ENCODE assay signal across 21 cellular contexts in the genomic region with DNA sequence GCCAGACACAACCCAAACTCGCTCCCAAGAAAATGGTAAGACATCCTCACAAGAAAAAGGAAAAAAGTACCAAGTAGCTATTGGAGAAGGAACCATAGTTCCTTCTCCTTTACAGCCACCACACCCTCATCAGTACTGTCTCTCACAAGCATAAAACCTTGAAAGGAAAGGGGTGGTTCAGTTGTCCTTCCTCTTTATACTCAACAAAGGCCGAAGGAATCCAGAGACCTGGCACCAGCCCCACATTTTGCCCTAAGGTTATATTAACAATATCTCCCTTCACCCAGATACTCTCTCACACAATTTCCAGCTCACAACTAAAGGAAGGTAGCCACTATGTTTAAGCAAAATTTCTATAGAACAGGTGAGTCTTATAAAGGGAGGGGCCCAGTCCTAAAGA. TPM values are rescaled to one million over a fixed set of nuclear protein-coding genes. Genes with fewer than 3 reads are reported as not detected.
DNase-seq lines count a peak whose midpoint lies in the region; ATAC-seq and TF ChIP-seq lines count a peak whose summit lies in the region.
"Had no signal": no experiment of that assay in that cellular context is flagged by ENCODE, and none has a peak within 500 bp of the region (broad histone marks: within the 10 kb centered on the region; RNA-seq: fewer than 3 reads in every experiment).

No MANE protein-coding gene starts in this region.

- no peaks in the 10 kb centered on the region for H3K9me3 Mint-ChIP-seq in endothelial cell (ENCODE audit: unreplicated experiment)
- no peaks in the 10 kb centered on the region for H3K9me3 Mint-ChIP-seq in nephron progenitor cell
- H3K9me3 Mint-ChIP-seq in type B pancreatic cell, result peaks cover 5% of the 10 kb centered on the region
- H3K9me3 Mint-ChIP-seq in activated T-helper 1 cell treated with anti-CD3 and anti-CD28 coated beads, Interleukin-12 subunit alpha, Interleukin-12 subunit beta, Interleukin-2, Interleukin-4 antibody, amounts not matched to agents 30 ng/mL and 10 ng/mL and 1 ng/mL, durations not matched to agents 14 hours and 24 hours and 36 hours, result no peaks in the 10 kb centered on the region

- H3K4me1 ChIP-seq in aorta (ENCODE audit: control insufficient read depth in 1 of 2, insufficient read depth in 2 of 2, low read length in 2 of 2), result no peaks in the 10 kb centered on the region

- intact Hi-C loops in aorta (cut with DNase I), result no loop called here
- intact Hi-C loops in activated T-helper 1 cell treated with anti-CD3 and anti-CD28 coated beads, Interleukin-12 subunit alpha, Interleukin-12 subunit beta, Interleukin-2, Interleukin-4 antibody, amounts not matched to agents 30 ng/mL and 10 ng/mL and 1 ng/mL, durations not matched to agents 14 hours and 24 hours and 36 hours (cut with micrococcal nuclease), result no loop called here

- WGBS in aorta, 2 donors, result 76 to 82% methylated on average over 2 of the region's 2 CpGs

- no peak overlapping the region for H3K27ac ChIP-seq in aorta (ENCODE audit: low read depth in 1 of 2, low read length in 2 of 2)
- H3K27ac ChIP-seq: gastrocnemius medialis, ovary had no signal

- H3K9me3 ChIP-seq in aorta (ENCODE audit: control insufficient read depth, low read length), result no peaks in the 10 kb centered on the region
- H3K9me3 ChIP-seq: gastrocnemius medialis, ovary had no signal

- H3K4me1 Mint-ChIP-seq in endothelial cell (ENCODE audit: unreplicated experiment) (peaks cover 28% of the 10 kb centered on the region), nephron progenitor cell (no peaks in the 10 kb centered on the region), type B pancreatic cell (ENCODE audit: unreplicated experiment) (peaks cover 5% of the 10 kb centered on the region)
- H3K4me1 Mint-ChIP-seq in activated T-helper 1 cell treated with anti-CD3 and anti-CD28 coated beads, Interleukin-12 subunit alpha, Interleukin-12 subunit beta, Interleukin-2, Interleukin-4 antibody, amounts not matched to agents 30 ng/mL and 10 ng/mL and 1 ng/mL, durations not matched to agents 14 hours and 24 hours and 36 hours (ENCODE audit: low read depth), result peaks cover 24% of the 10 kb centered on the region

- H3K4me3 Mint-ChIP-seq in endothelial cell (ENCODE audit: unreplicated experiment) (no peak overlapping the region), nephron progenitor cell (no peak overlapping the region), type B pancreatic cell (no peak overlapping the region)
- no peak overlapping the region for H3K4me3 Mint-ChIP-seq in activated T-helper 1 cell treated with anti-CD3 and anti-CD28 coated beads, Interleukin-12 subunit alpha, Interleukin-12 subunit beta, Interleukin-2, Interleukin-4 antibody, amounts not matched to agents 30 ng/mL and 10 ng/mL and 1 ng/mL, durations not matched to agents 14 hours and 24 hours and 36 hours

- H3K27ac Mint-ChIP-seq in endothelial cell (ENCODE audit: unreplicated experiment) (peak overlapping the region; percentile 25), nephron progenitor cell (peak overlapping the region; percentile 18), type B pancreatic cell (no peak overlapping the region)
- no peak overlapping the region for H3K27ac Mint-ChIP-seq in activated T-helper 1 cell treated with anti-CD3 and anti-CD28 coated beads, Interleukin-12 subunit alpha, Interleukin-12 subunit beta, Interleukin-2, Interleukin-4 antibody, amounts not matched to agents 30 ng/mL and 10 ng/mL and 1 ng/mL, durations not matched to agents 14 hours and 24 hours and 36 hours

- DNase-seq in GF-D8 (lab: John Stamatoyannopoulos, UW), result peak; percentile 11
- peak; percentile 62 for DNase-seq in NOMO-1 treated with dmso at 0.1 percent for 144 hours (lab: John Stamatoyannopoulos, UW; ENCODE audit: unreplicated experiment)
- DNase-seq in endothelial cell (ENCODE audit: low spot score), result no peak
- DNase-seq in nephron progenitor cell, result no peak
- DNase-seq in aorta, result no peak
- no peak for DNase-seq in type B pancreatic cell (ENCODE audit: extremely low spot score, unreplicated experiment)
- DNase-seq in activated T-helper 1 cell treated with anti-CD3 and anti-CD28 coated beads, Interleukin-12 subunit alpha, Interleukin-12 subunit beta, Interleukin-2, Interleukin-4 antibody, amounts not matched to agents 30 ng/mL and 10 ng/mL and 1 ng/mL, durations not matched to agents 14 hours and 24 hours and 36 hours (ENCODE audit: low spot score), result no peak
- DNase-seq: activated CD4-positive, alpha-beta T cell treated with anti-CD3 and anti-CD28 coated beads, Interleukin-2, amount 50 U/mL, for 1 hour; activated naive CD4-positive, alpha-beta T cell treated with anti-CD3 and anti-CD28 coated beads, Interleukin-2, amount 50 U/mL, for 16 hours; activated T-cell treated with anti-CD3 and anti-CD28 coated beads for 4 hours; cortex of kidney; gastrocnemius medialis; GOT3; NCI-H748 treated with DMSO at 0.1 percent for 48 hours; ovary; stimulated activated CD4-positive, alpha-beta T cell treated with anti-CD3 and anti-CD28 coated beads, Interleukin-4, amount 100 ng/mL, for 1 hour; SW 1271 had no signal

- peaks cover 8 to 12% of the 10 kb centered on the region in 2 donors for H3K36me3 ChIP-seq in aorta (ENCODE audit: control insufficient read depth in 1 of 2, insufficient read depth in 2 of 2, low read length in 1 of 2)
- H3K36me3 ChIP-seq: ovary had no signal

- ATAC-seq in aorta (ENCODE audit: low FRiP score) (no peak), HG03108 (IDR thresholded peaks at IDR 0.05; ENCODE audit: unreplicated experiment) (no peak)
- ATAC-seq: gastrocnemius medialis, left lobe of liver had no signal

- peaks cover 11% of the 10 kb centered on the region for H3K36me3 Mint-ChIP-seq in endothelial cell (ENCODE audit: low read depth, unreplicated experiment)
- H3K36me3 Mint-ChIP-seq in nephron progenitor cell (ENCODE audit: low read depth), result peaks cover 16% of the 10 kb centered on the region
- peaks cover 5% of the 10 kb centered on the region for H3K36me3 Mint-ChIP-seq in type B pancreatic cell
- H3K36me3 Mint-ChIP-seq in activated T-helper 1 cell treated with anti-CD3 and anti-CD28 coated beads, Interleukin-12 subunit alpha, Interleukin-12 subunit beta, Interleukin-2, Interleukin-4 antibody, amounts not matched to agents 30 ng/mL and 10 ng/mL and 1 ng/mL, durations not matched to agents 14 hours and 24 hours and 36 hours (ENCODE audit: low read depth), result peaks cover 31% of the 10 kb centered on the region

- no peaks in the 10 kb centered on the region for H3K27me3 Mint-ChIP-seq in endothelial cell (ENCODE audit: unreplicated experiment)
- H3K27me3 Mint-ChIP-seq in nephron progenitor cell (ENCODE audit: low read depth, poor library complexity), result no peaks in the 10 kb centered on the region
- no peaks in the 10 kb centered on the region for H3K27me3 Mint-ChIP-seq in type B pancreatic cell
- no peaks in the 10 kb centered on the region for H3K27me3 Mint-ChIP-seq in activated T-helper 1 cell treated with anti-CD3 and anti-CD28 coated beads, Interleukin-12 subunit alpha, Interleukin-12 subunit beta, Interleukin-2, Interleukin-4 antibody, amounts not matched to agents 30 ng/mL and 10 ng/mL and 1 ng/mL, durations not matched to agents 14 hours and 24 hours and 36 hours (ENCODE audit: insufficient read depth)

- no peak for TF ChIP-seq CTCF in endothelial cell (IDR thresholded peaks at IDR 0.05; ENCODE audit: unreplicated experiment)
- no peak for TF ChIP-seq CTCF in nephron progenitor cell (IDR thresholded peaks at IDR 0.05)
- TF ChIP-seq CTCF in type B pancreatic cell (conservative IDR thresholded peaks at IDR 0.05), result no peak

- no peaks in the 10 kb centered on the region for H3K27me3 ChIP-seq in aorta (ENCODE audit: control insufficient read depth in 1 of 2, insufficient read depth in 2 of 2, low read length in 1 of 2)
- H3K27me3 ChIP-seq: gastrocnemius medialis, ovary had no signal

- no peak overlapping the region for H3K4me3 ChIP-seq in aorta (ENCODE audit: low read length in 2 of 2)
- H3K4me3 ChIP-seq: gastrocnemius medialis, ovary had no signal

RNA-seq across cellular contexts. Expression of a gene that starts 8.5 kb away (rescaled TPM):
- total RNA-seq in endothelial cell (ENCODE audit: unreplicated experiment) (29.3 TPM), aorta (10 to 100 TPM; 27.1 to 38.7 TPM), type B pancreatic cell (ENCODE audit: low replicate concordance) (50.7 and 52.5 TPM in 2 replicates)
- 10 to 100 TPM in 1 of 2 donors, 1 to 10 TPM in 1; 9.0 to 82.1 TPM for polyA plus RNA-seq in aorta
- total RNA-seq in activated T-helper 1 cell treated with anti-CD3 and anti-CD28 coated beads, Interleukin-12 subunit alpha, Interleukin-12 subunit beta, Interleukin-2, Interleukin-4 antibody, amounts not matched to agents 30 ng/mL and 10 ng/mL and 1 ng/mL, durations not matched to agents 14 hours and 24 hours and 36 hours, result 19.3 TPM in 2 replicates

RNA-seq across cellular contexts. Expression of a gene that starts 13.0 kb away (rescaled TPM):
- total RNA-seq in endothelial cell (ENCODE audit: unreplicated experiment) (not detected), aorta (under 1 TPM in 1 of 2 donors, not detected in 1; 0.33 TPM), type B pancreatic cell (ENCODE audit: low replicate concordance) (0.62 and 0.68 TPM in 2 replicates)
- under 1 TPM; 0.38 TPM for polyA plus RNA-seq in aorta
- total RNA-seq in activated T-helper 1 cell treated with anti-CD3 and anti-CD28 coated beads, Interleukin-12 subunit alpha, Interleukin-12 subunit beta, Interleukin-2, Interleukin-4 antibody, amounts not matched to agents 30 ng/mL and 10 ng/mL and 1 ng/mL, durations not matched to agents 14 hours and 24 hours and 36 hours, result 0.10 TPM in 1 of 2 replicates, not detected in the other
- total RNA-seq: epithelial cell of proximal tubule, gastrocnemius medialis, left lobe of liver, skeletal muscle tissue had no signal

RNA-seq across cellular contexts. Expression of a gene that starts 20.5 kb away (rescaled TPM):
- total RNA-seq in endothelial cell (ENCODE audit: unreplicated experiment), result not detected
- total RNA-seq in aorta, result not detected
- polyA plus RNA-seq in aorta, result not detected
- not detected in 2 replicates for total RNA-seq in type B pancreatic cell (ENCODE audit: low replicate concordance)
- not detected in 2 replicates for total RNA-seq in activated T-helper 1 cell treated with anti-CD3 and anti-CD28 coated beads, Interleukin-12 subunit alpha, Interleukin-12 subunit beta, Interleukin-2, Interleukin-4 antibody, amounts not matched to agents 30 ng/mL and 10 ng/mL and 1 ng/mL, durations not matched to agents 14 hours and 24 hours and 36 hours
- total RNA-seq: epithelial cell of proximal tubule, gastrocnemius medialis, left lobe of liver, ovary, skeletal muscle tissue had no signal
- polyA plus RNA-seq: ovary had no signal

RNA-seq across cellular contexts. Expression of a gene that starts 26.9 kb away (rescaled TPM):
- total RNA-seq in endothelial cell (ENCODE audit: unreplicated experiment) (not detected), aorta (not detected), type B pancreatic cell (ENCODE audit: low replicate concordance) (not detected in 2 replicates)
- polyA plus RNA-seq in aorta, result not detected
- not detected in 2 replicates for total RNA-seq in activated T-helper 1 cell treated with anti-CD3 and anti-CD28 coated beads, Interleukin-12 subunit alpha, Interleukin-12 subunit beta, Interleukin-2, Interleukin-4 antibody, amounts not matched to agents 30 ng/mL and 10 ng/mL and 1 ng/mL, durations not matched to agents 14 hours and 24 hours and 36 hours
- total RNA-seq: epithelial cell of proximal tubule, gastrocnemius medialis, left lobe of liver, ovary, skeletal muscle tissue had no signal
- polyA plus RNA-seq: ovary had no signal

RNA-seq across cellular contexts. Expression of a gene that starts 33.7 kb away (rescaled TPM):
- total RNA-seq in endothelial cell (ENCODE audit: unreplicated experiment), result 0.64 TPM
- not detected for total RNA-seq in aorta
- not detected for polyA plus RNA-seq in aorta
- 0.90 and 1.1 TPM in 2 replicates for total RNA-seq in type B pancreatic cell (ENCODE audit: low replicate concordance)
- total RNA-seq in activated T-helper 1 cell treated with anti-CD3 and anti-CD28 coated beads, Interleukin-12 subunit alpha, Interleukin-12 subunit beta, Interleukin-2, Interleukin-4 antibody, amounts not matched to agents 30 ng/mL and 10 ng/mL and 1 ng/mL, durations not matched to agents 14 hours and 24 hours and 36 hours, result not detected in 2 replicates
- total RNA-seq: epithelial cell of proximal tubule, gastrocnemius medialis, left lobe of liver, skeletal muscle tissue had no signal

Comparison
In these comparisons a context has a peak if more than half of its experiments do, and no peak if none do; other contexts are left out.
1. DNase-seq: peak in GF-D8 (single experiment) and NOMO-1 treated with dmso at 0.1 percent for 144 hours (single experiment); none in endothelial cell (single experiment), nephron progenitor cell (single experiment), aorta (0 of 2), type B pancreatic cell (single experiment) and activated T-helper 1 cell treated with anti-CD3 and anti-CD28 coated beads, Interleukin-12 subunit alpha, Interleukin-12 subunit beta, Interleukin-2, Interleukin-4 antibody, amounts not matched to agents 30 ng/mL and 10 ng/mL and 1 ng/mL, durations not matched to agents 14 hours and 24 hours and 36 hours (single experiment).
2. H3K27ac Mint-ChIP-seq: peak in endothelial cell (single experiment) and nephron progenitor cell (single experiment); none in type B pancreatic cell (single experiment) and activated T-helper 1 cell treated with anti-CD3 and anti-CD28 coated beads, Interleukin-12 subunit alpha, Interleukin-12 subunit beta, Interleukin-2, Interleukin-4 antibody, amounts not matched to agents 30 ng/mL and 10 ng/mL and 1 ng/mL, durations not matched to agents 14 hours and 24 hours and 36 hours (single experiment).